In the genomic region with DNA sequence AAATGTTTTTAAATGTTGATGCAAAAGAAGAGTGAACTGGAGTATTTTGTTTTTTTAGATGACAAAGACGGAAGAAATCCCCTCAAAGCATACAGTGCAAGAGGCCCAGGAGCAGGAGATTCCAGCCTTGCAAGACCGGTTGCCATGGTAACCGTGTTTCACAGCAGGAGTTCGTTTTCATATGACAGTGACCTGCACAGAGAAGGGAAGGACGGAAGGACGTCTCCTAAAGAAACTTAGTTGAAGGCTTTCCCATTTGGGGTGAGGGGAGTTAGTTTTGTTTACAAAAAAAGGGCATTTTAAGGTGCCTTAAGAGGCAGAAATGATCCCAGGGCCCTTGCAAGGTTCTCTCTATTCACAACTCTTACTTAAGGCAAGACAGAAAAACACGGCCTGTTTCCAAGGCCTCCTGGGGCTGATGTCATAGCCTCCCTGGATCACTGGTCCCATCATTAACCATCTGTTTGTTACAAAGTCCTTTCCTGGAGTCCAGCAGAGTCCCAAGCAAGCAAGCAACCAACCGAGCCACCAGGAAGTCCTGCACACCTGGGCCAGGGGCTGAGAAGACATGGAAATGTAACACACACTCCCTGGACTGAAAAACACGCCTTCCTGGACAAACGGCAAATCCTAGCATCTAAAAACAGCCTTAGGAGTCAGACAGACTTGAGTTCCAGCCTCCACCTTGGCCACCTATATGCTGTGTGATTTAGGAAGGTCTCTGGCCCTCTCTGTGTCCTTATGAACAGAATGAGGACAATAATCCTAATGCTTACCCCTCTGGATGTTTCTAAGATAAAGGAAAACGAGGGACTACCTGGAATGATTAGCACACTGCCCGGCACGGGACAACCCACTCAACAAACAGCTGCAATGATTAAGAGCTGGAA, we compare ENCODE assay signal across 9 cellular contexts. TPM values are rescaled to one million over a fixed set of nuclear protein-coding genes. Genes with fewer than 3 reads are reported as not detected.
DNase-seq lines count a peak whose midpoint lies in the region; ATAC-seq and TF ChIP-seq lines count a peak whose summit lies in the region.
"Had no signal": no experiment of that assay in that cellular context is flagged by ENCODE, and none has a peak within 500 bp of the region (broad histone marks: within the 10 kb centered on the region; RNA-seq: fewer than 3 reads in every experiment).

No MANE protein-coding gene starts in this region.

- H3K4me2 ChIP-seq in BLaER1, result peak overlapping the region; percentile 98

- DNase-seq in LNCaP clone FGC (ENCODE audit: low read depth) (peak; percentile 70), cerebellum (ENCODE audit: low spot score) (peak; percentile 89), natural killer cell (no peak), NCI-H2107 treated with DMSO at 0.1 percent for 48 hours (lab: John Stamatoyannopoulos, UW; ENCODE audit: unreplicated experiment) (no peak), NCI-H1048 (lab: John Stamatoyannopoulos, UW) (no peak), NAMALWA (ENCODE audit: low spot score) (no peak)
- DNase-seq: activated CD4-positive, alpha-beta T cell treated with anti-CD3 and anti-CD28 coated beads for 48 hours had no signal

- no peak overlapping the region for H3K27ac ChIP-seq in BLaER1

- H3K36me3 Mint-ChIP-seq in natural killer cell, result no peaks in the 10 kb centered on the region

- peaks cover 37% of the 10 kb centered on the region for H3K27me3 ChIP-seq in BLaER1

- H3K27me3 Mint-ChIP-seq in natural killer cell (ENCODE audit: low read depth in 2 of 2), result peaks cover 6 to 16% of the 10 kb centered on the region in 2 donors

- peaks cover 21 to 34% of the 10 kb centered on the region in 2 donors for H3K4me1 Mint-ChIP-seq in natural killer cell

- H3K36me3 ChIP-seq in BLaER1, result no peaks in the 10 kb centered on the region

- peaks cover 25% of the 10 kb centered on the region for H4K20me1 ChIP-seq in BLaER1

- no peak overlapping the region; the same call in 1 of the 2 replicates for H3K9ac ChIP-seq in BLaER1

- TF ChIP-seq CTCF in LNCaP clone FGC (IDR thresholded peaks at IDR 0.05; ENCODE audit: control insufficient read depth, extremely low read depth, insufficient read depth), result no peak
- TF ChIP-seq CTCF in natural killer cell (IDR thresholded peaks at IDR 0.05), result no peak

- no peak overlapping the region for H3K4me3 ChIP-seq in BLaER1
- no peak overlapping the region for H3K4me3 ChIP-seq in LNCaP clone FGC (ENCODE audit: low read depth, low read length)

- peak overlapping the region; percentile 67 for H3K4me3 Mint-ChIP-seq in natural killer cell

- ATAC-seq in natural killer cell, result no peak
- ATAC-seq in GM21619 (IDR thresholded peaks at IDR 0.05; ENCODE audit: unreplicated experiment), result no peak

- intact Hi-C loops in natural killer cell (cut with micrococcal nuclease), result no loop called here

- H3K27ac Mint-ChIP-seq in natural killer cell, result no peak overlapping the region

- no peaks in the 10 kb centered on the region for H3K9me3 ChIP-seq in BLaER1

- H3K4me1 ChIP-seq in BLaER1, result peaks cover 50% of the 10 kb centered on the region

- no peaks in the 10 kb centered on the region for H3K9me3 Mint-ChIP-seq in natural killer cell

RNA-seq across cellular contexts. Expression of a gene that starts 30.3 kb away (rescaled TPM):
- total RNA-seq in cerebellum (4.3 TPM), natural killer cell (1 to 10 TPM; 7.2 to 9.9 (median 7.9) TPM)

Comparison
In these comparisons a context has a peak if more than half of its experiments do, and no peak if none do; other contexts are left out.
1. DNase-seq: peak in LNCaP clone FGC (single experiment) and cerebellum (single experiment); none in natural killer cell (single experiment), NCI-H2107 treated with DMSO at 0.1 percent for 48 hours (single experiment), NCI-H1048 (single experiment) and NAMALWA (single experiment).